21 cellular contexts compared by ENCODE assay signal in genomic region chr18:50656396-50656795, GRCh38.
DNase-seq lines count a peak whose midpoint lies in the region; ATAC-seq and TF ChIP-seq lines count a peak whose summit lies in the region.
"Had no signal": no experiment of that assay in that cellular context is flagged by ENCODE, and none has a peak within 500 bp of the region (broad histone marks: within the 10 kb centered on the region; RNA-seq: fewer than 3 reads in every experiment).

No MANE protein-coding gene starts in this region.

- no peak for DNase-seq in left ventricle myocardium inferior
- DNase-seq in Right ventricle myocardium inferior (ENCODE audit: missing footprints), result no peak
- DNase-seq in dorsolateral prefrontal cortex, result no peak
- DNase-seq in sigmoid colon, result no peak
- no peak for DNase-seq in iPS-NIHi11 (ENCODE audit: low spot score)
- no peak for DNase-seq in activated naive CD4-positive, alpha-beta T cell treated with Interleukin-2 at 50 U/mL for 16 hours
- DNase-seq: CD4-positive, CD25-positive, alpha-beta regulatory T cell; COR-L47; DMS79 treated with DMSO at 0.1 percent for 48 hours; KBM-7; NCI-H1694; NCI-H2081 treated with DMSO at 0.1 percent for 48 hours; NCI-H2171 treated with DMSO at 0.1 percent for 48 hours; NCI-H526 treated with DMSO at 0.1 percent for 48 hours; PC-3; RPMI8226 had no signal

- H3K27ac ChIP-seq in left ventricle myocardium inferior (replicated peaks) (peak overlapping the region; percentile 96), dorsolateral prefrontal cortex (peak overlapping the region in 37 of 59 donors; percentile 22 to 96 (median 87)), sigmoid colon (peak overlapping the region; percentile 6 to 94 (median 88))
- H3K27ac ChIP-seq: SJCRH30 had no signal

- H3K4me1 ChIP-seq in left ventricle myocardium inferior, result peaks cover 88% of the 10 kb centered on the region
- H3K4me1 ChIP-seq in sigmoid colon, result peaks cover 0 to 86% (median 58%) of the 10 kb centered on the region in 4 donors
- H3K4me1 ChIP-seq: HAP-1 had no signal

- WGBS in sigmoid colon, 2 donors, result 91 to 95% methylated on average over 2 of the region's 2 CpGs

- H3K36me3 ChIP-seq in left ventricle myocardium inferior (no peaks in the 10 kb centered on the region), sigmoid colon (no peaks in the 10 kb centered on the region)
- H3K36me3 ChIP-seq: HAP-1, SJCRH30 had no signal

- TF ChIP-seq CTCF in left ventricle myocardium inferior (IDR thresholded peaks at IDR 0.05; ENCODE audit: borderline replicate concordance) (no peak), dorsolateral prefrontal cortex (IDR thresholded peaks at IDR 0.05 in 54 of 56, conservative IDR thresholded peaks at IDR 0.05 in 2 of 56; ENCODE audit: low read depth in 1 of 56, partially characterized antibody in 56 of 56) (no peak), sigmoid colon (IDR thresholded peaks at IDR 0.05) (no peak)

- TF ChIP-seq POLR2A in sigmoid colon (IDR thresholded peaks at IDR 0.05), result no peak

- intact Hi-C loops in left ventricle myocardium inferior (cut with micrococcal nuclease), result no loop called here
- intact Hi-C loops in Right ventricle myocardium inferior (cut with DNase I), result loop anchor here (10.0 kb wide), 1 partner anchor 128 kb away; no protein-coding TSS in a partner anchor
- intact Hi-C loops in dorsolateral prefrontal cortex (cut with DNase I), result no loop called here
- intact Hi-C loops in sigmoid colon (cut with DNase I), result loop anchor here (5.0 to 10.0 kb wide), 3 partner anchors 101 to 842 kb away; partner anchors contain the start of genes ACAA2 and ME2

- H3K9me3 ChIP-seq in left ventricle myocardium inferior (replicated peaks) (no peaks in the 10 kb centered on the region), sigmoid colon (no peaks in the 10 kb centered on the region)
- H3K9me3 ChIP-seq: HAP-1, SJCRH30 had no signal

- no peak for TF ChIP-seq EP300 in sigmoid colon (IDR thresholded peaks at IDR 0.05)

- H3K4me3 ChIP-seq in left ventricle myocardium inferior (no peak overlapping the region), dorsolateral prefrontal cortex (no peak overlapping the region), sigmoid colon (no peak overlapping the region)
- H3K4me3 ChIP-seq: GM12878, HAP-1, SJCRH30 had no signal

- no peak for ATAC-seq in Right ventricle myocardium inferior
- ATAC-seq in GM21576 (IDR thresholded peaks at IDR 0.05; ENCODE audit: unreplicated experiment), result no peak
- ATAC-seq: GM12878, HepG2, PC-3 had no signal

- H3K27me3 ChIP-seq in left ventricle myocardium inferior (ENCODE audit: low read depth) (no peaks in the 10 kb centered on the region), dorsolateral prefrontal cortex (no peaks in the 10 kb centered on the region), sigmoid colon (no peaks in the 10 kb centered on the region)
- H3K27me3 ChIP-seq: SJCRH30 had no signal

Comparison
In these comparisons a context has a peak if more than half of its experiments do, and no peak if none do; other contexts are left out.
1. intact Hi-C loops: an anchor here in Right ventricle myocardium inferior (10.0 kb wide) and sigmoid colon (5.0 to 10.0 kb wide); none called in left ventricle myocardium inferior and dorsolateral prefrontal cortex.